In the genomic region with DNA sequence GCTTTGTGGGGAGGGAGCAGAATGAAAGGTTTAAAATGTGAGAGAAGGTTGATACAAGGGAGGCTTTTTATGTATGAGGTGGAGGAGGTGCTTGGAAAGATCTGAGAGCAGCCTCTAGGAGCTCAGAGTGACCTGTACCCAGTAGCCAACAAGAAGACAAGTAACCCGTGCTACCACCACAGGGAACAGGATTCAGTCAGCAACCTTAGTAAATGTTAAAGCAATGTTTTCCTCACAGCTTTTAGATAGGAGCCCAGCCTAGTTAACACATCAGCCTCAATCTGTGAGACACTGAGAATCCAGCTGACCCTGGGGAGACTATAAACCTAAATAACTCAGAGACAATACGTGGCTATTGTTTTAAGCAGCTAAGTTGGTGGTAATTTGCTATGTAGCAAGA, we compare ENCODE assay signal across 35 cellular contexts.
"Had no signal": no experiment of that assay in that cellular context is flagged by ENCODE, and none has a peak within 500 bp of the region (broad histone marks: within the 10 kb centered on the region; RNA-seq: fewer than 3 reads in every experiment).

No MANE protein-coding gene starts in this region.

- H3K4me3 ChIP-seq: MG63 had no signal

- H3K36me3 ChIP-seq: MG63 had no signal

- DNase-seq: Karpas-422, Kasumi-1, KG1, MG63, MM.1S, MV-4-11, NCI-H1048, NCI-H1092, NCI-H1105, NCI-H1105 treated with DMSO at 0.1 percent for 48 hours, NCI-H1417, NCI-H1417 treated with DMSO at 0.1 percent for 48 hours, NCI-H1436, NCI-H1436 treated with DMSO at 0.1 percent for 48 hours, NCI-H146, NCI-H1694, NCI-H1694 treated with DMSO at 0.1 percent for 48 hours, NCI-H187, NCI-H187 treated with DMSO at 0.1 percent for 48 hours, NCI-H1930, NCI-H2029, NCI-H2029 treated with DMSO at 0.1 percent for 48 hours, NCI-H2081, NCI-H2081 treated with DMSO at 0.1 percent for 48 hours, NCI-H2107, NCI-H2171, NCI-H2171 treated with DMSO at 0.1 percent for 48 hours, NCI-H2227 treated with DMSO at 0.1 percent for 48 hours, NCI-H226, NCI-H345, NCI-H446, NCI-H446 treated with DMSO at 0.1 percent for 48 hours, NCI-H510A, NCI-H510A treated with DMSO at 0.1 percent for 48 hours had no signal

- H3K9ac ChIP-seq: KMS-11 had no signal

- H3K27ac ChIP-seq: KMS-11 had no signal

- H3K9me3 ChIP-seq: MG63 had no signal

- H3K27me3 ChIP-seq: MG63 had no signal

- H3K4me2 ChIP-seq: KMS-11 had no signal
